Comparison of ENCODE assay signal across 12 cellular contexts in the genomic region with DNA sequence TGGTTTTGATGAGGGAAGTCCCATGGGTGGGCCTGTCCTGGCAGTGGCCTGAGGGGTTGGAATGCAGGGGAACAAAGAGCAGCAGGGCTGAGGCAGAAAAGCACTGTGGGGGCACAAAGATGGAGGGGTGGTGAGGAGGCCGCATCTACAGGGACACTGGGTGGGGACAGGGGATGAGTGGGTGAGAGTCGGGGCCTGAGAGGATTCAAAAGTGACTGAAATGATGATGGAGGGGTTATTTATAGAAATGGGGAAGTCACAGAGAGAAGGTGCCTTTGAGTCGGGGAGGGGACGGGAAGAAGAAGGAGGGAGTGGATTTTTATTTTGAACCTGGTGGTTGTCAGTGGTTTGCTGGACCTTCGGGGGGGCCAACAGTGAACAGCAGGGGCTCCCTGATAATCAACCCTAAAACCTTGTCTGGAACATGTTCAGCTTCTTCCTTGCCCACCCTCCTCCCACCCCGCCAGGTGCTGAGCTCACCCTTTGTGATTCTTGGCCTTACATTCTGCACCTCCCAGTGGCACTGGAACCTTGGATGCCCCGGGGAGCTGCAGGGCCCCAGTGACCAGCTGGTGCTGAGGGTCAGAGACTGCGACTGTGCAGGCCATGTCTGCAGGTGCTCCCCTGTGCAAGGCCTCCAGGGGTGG. TPM values are rescaled to one million over a fixed set of nuclear protein-coding genes. Genes with fewer than 3 reads are reported as not detected.
DNase-seq lines count a peak whose midpoint lies in the region; ATAC-seq and TF ChIP-seq lines count a peak whose summit lies in the region.
"Had no signal": no experiment of that assay in that cellular context is flagged by ENCODE, and none has a peak within 500 bp of the region (broad histone marks: within the 10 kb centered on the region; RNA-seq: fewer than 3 reads in every experiment).

No MANE protein-coding gene starts in this region.

- TF ChIP-seq POLR2A in NB4 (IDR thresholded peaks at IDR 0.05; ENCODE audit: extremely low read depth, insufficient read length): no peak

- no peak overlapping the region for H3K4me2 ChIP-seq in osteoblast (ENCODE audit: insufficient read depth, low read length)

- H3K4me3 ChIP-seq in NB4 (ENCODE audit: low read depth, low read length) (no peak overlapping the region), osteoblast (ENCODE audit: insufficient read depth, low read length) (no peak overlapping the region)

- no peaks in the 10 kb centered on the region for H4K20me1 ChIP-seq in osteoblast (ENCODE audit: insufficient read depth, low read length)

- H3K79me2 ChIP-seq in osteoblast (ENCODE audit: insufficient read depth, low read length): no peaks in the 10 kb centered on the region

- DNase-seq in NCI-H2171 treated with DMSO at 0.1 percent for 48 hours (lab: John Stamatoyannopoulos, UW) (peak; percentile 24), NCI-H2171 (lab: John Stamatoyannopoulos, UW) (no peak), NB4 (ENCODE audit: low read depth) (peak; percentile 79), osteoblast (ENCODE audit: insufficient read length, low spot score, missing footprints) (peak; percentile 52), NCI-H2029 (lab: John Stamatoyannopoulos, UW) (no peak)
- DNase-seq in activated naive CD4-positive, alpha-beta T cell treated with anti-CD3 and anti-CD28 coated beads, Interleukin-2, amount 50 U/mL, for 16 hours: no peak
- no peak for DNase-seq in activated T-cell treated with anti-CD3 and anti-CD28 coated beads, Interleukin-2, amount 50 U/mL, for 1 hour
- DNase-seq: 8988T, caudate nucleus, hippocampal formation, PC-3 had no signal

- no peak overlapping the region for H2AFZ ChIP-seq in osteoblast (ENCODE audit: low read length)

- no peaks in the 10 kb centered on the region for H3K9me3 ChIP-seq in osteoblast (ENCODE audit: low read depth, low read length)

- peak; percentile 38 for ATAC-seq in HG02571 (IDR thresholded peaks at IDR 0.05; ENCODE audit: unreplicated experiment)
- ATAC-seq: PC-3 had no signal

- no peak overlapping the region for H3K27ac ChIP-seq in osteoblast (ENCODE audit: low read depth, low read length)

- peaks cover 20% of the 10 kb centered on the region for H3K4me1 ChIP-seq in osteoblast (ENCODE audit: insufficient read depth, low read length)

- no peaks in the 10 kb centered on the region for H3K36me3 ChIP-seq in osteoblast (ENCODE audit: insufficient read depth, low read length)

- H3K27me3 ChIP-seq in osteoblast (ENCODE audit: insufficient read depth, low read length): no peaks in the 10 kb centered on the region

- TF ChIP-seq CTCF in NB4 (IDR thresholded peaks at IDR 0.05; ENCODE audit: low read depth, low read length) (no peak), osteoblast (IDR thresholded peaks at IDR 0.05; ENCODE audit: extremely low read depth, low read depth, low read length) (no peak)

RNA-seq across cellular contexts. Expression of a gene that starts 42.9 kb away (rescaled TPM):
- 16.2 and 17.4 TPM in 2 replicates for total RNA-seq in osteoblast

Comparison
In these comparisons a context has a peak if more than half of its experiments do, and no peak if none do; other contexts are left out.
1. DNase-seq: peak in NCI-H2171 treated with DMSO at 0.1 percent for 48 hours (single experiment), NB4 (single experiment) and osteoblast (single experiment); none in NCI-H2171 (single experiment), activated naive CD4-positive, alpha-beta T cell treated with anti-CD3 and anti-CD28 coated beads, Interleukin-2, amount 50 U/mL, for 16 hours (single experiment), activated T-cell treated with anti-CD3 and anti-CD28 coated beads, Interleukin-2, amount 50 U/mL, for 1 hour (single experiment) and NCI-H2029 (single experiment).